ENCODE assay signal across 8 cellular contexts in genomic region chr4:54961357-54961975, GRCh38.
A peak's percentile ranks its signal among the peaks of the same experiment; 100 is the strongest.
DNase-seq lines count a peak whose midpoint lies in the region; ATAC-seq lines count a peak whose summit lies in the region.

No MANE protein-coding gene starts in this region.

- ATAC-seq in GM18868 (IDR thresholded peaks at IDR 0.05; ENCODE audit: unreplicated experiment) (peak; percentile 64), GM19023 (IDR thresholded peaks at IDR 0.05; ENCODE audit: unreplicated experiment) (no peak)

- DNase-seq in Ammon's horn (ENCODE audit: low spot score) (peak; percentile 31), NCI-H2081 treated with DMSO at 0.1 percent for 48 hours (lab: John Stamatoyannopoulos, UW) (peak; percentile 25), astrocyte of the hippocampus (ENCODE audit: low read depth, low spot score) (peak; percentile 69), kidney tubule cell (ENCODE audit: low spot score) (peak; percentile 22), nucleus accumbens (lab: John Stamatoyannopoulos, UW) (no peak), C1 segment of cervical spinal cord (lab: John Stamatoyannopoulos, UW) (no peak)

Comparison
In these comparisons a context has a peak if more than half of its experiments do, and no peak if none do; other contexts are left out.
1. DNase-seq: peak in Ammon's horn (single experiment), NCI-H2081 treated with DMSO at 0.1 percent for 48 hours (single experiment), astrocyte of the hippocampus (single experiment) and kidney tubule cell (single experiment); none in nucleus accumbens (0 of 56) and C1 segment of cervical spinal cord (0 of 14).